Comparison of ENCODE assay signal across 29 cellular contexts in genomic region chr7:124575181-124575580, GRCh38.
"Had no signal": no experiment of that assay in that cellular context is flagged by ENCODE, and none has a peak within 500 bp of the region (broad histone marks: within the 10 kb centered on the region; RNA-seq: fewer than 3 reads in every experiment).

No MANE protein-coding gene starts in this region.

- ATAC-seq: left cardiac atrium; left ventricle myocardium superior; mucosa of descending colon; natural killer cell treated with Interleukin-12 subunit alpha and Interleukin-12 subunit beta and Interleukin-15 and Interleukin-18, amount 100 ng/mL, for 72 hours; right cardiac atrium; stimulated activated naive B cell treated with anti-CD40 and anti-IgM and Interleukin-4, amounts not matched to agents 10 μg/mL and 1 μg/mL and 100 μg/mL, for 72 hours had no signal

- H3K27ac ChIP-seq: ascending aorta, breast epithelium, epithelial cell of prostate, esophagus squamous epithelium, stomach, thyroid gland, upper lobe of left lung, vagina had no signal

- DNase-seq: activated CD4-positive, alpha-beta memory T cell treated with anti-CD3 and anti-CD28 coated beads for 36 hours; activated CD4-positive, alpha-beta T cell treated with anti-CD3 and anti-CD28 coated beads, Interleukin-2, amount 10 ng/mL, durations not matched to agents 24 days and 14 days; activated CD4-positive, CD25-positive, alpha-beta regulatory T cell treated with anti-CD3 and anti-CD28 coated beads, Interleukin-2, amount 50 U/mL, for 72 hours; activated CD8-positive, alpha-beta memory T cell treated with anti-CD3 and anti-CD28 coated beads, Interleukin-2, amount 50 U/mL, for 4 hours; activated effector memory CD4-positive, alpha-beta T cell treated with anti-CD3 and anti-CD28 coated beads, Interleukin-2, amount 50 U/mL, for 16 hours; activated naive CD4-positive, alpha-beta T cell treated with anti-CD3 and anti-CD28 coated beads, Interleukin-2, amount 10 ng/mL, durations not matched to agents 7 days and 5 days; activated naive CD8-positive, alpha-beta T cell treated with anti-CD3 and anti-CD28 coated beads, Interleukin-2, amount 10 ng/mL, durations not matched to agents 7 days and 5 days; activated T-cell treated with anti-CD3 and anti-CD28 coated beads, Interleukin-2, amount 50 U/mL, for 1 hour; central memory CD4-positive, alpha-beta T cell; effector CD8-positive, alpha-beta T cell; esophagus squamous epithelium; islet precursor cell; left cardiac atrium; left ventricle myocardium superior; mucosa of descending colon; posterior cingulate gyrus; right cardiac atrium; stimulated activated CD4-positive, alpha-beta T cell treated with anti-CD3 and anti-CD28 coated beads, Interleukin-15, amount 100 ng/mL, for 24 hours; stimulated activated CD4-positive, alpha-beta T cell treated with anti-CD3 and anti-CD28 coated beads, Interleukin-2, amount 100 ng/mL, for 24 hours; stimulated activated naive B cell treated with anti-CD40 and anti-IgM and Interleukin-4, amounts not matched to agents 10 μg/mL and 1 μg/mL and 100 μg/mL, for 72 hours; stomach; T-helper 9 cell; thyroid gland; upper lobe of left lung had no signal

- H3K36me3 ChIP-seq: ascending aorta, breast epithelium, esophagus squamous epithelium, stomach, thyroid gland, upper lobe of left lung, vagina had no signal

- H3K4me1 ChIP-seq: ascending aorta, breast epithelium, esophagus squamous epithelium, stomach, thyroid gland, upper lobe of left lung, vagina had no signal

- H3K9me3 ChIP-seq: ascending aorta, breast epithelium, esophagus squamous epithelium, mucosa of descending colon, stomach, thyroid gland, upper lobe of left lung, vagina had no signal

- H3K27me3 ChIP-seq: ascending aorta, breast epithelium, esophagus squamous epithelium, stomach, thyroid gland, upper lobe of left lung, vagina had no signal

- H3K4me3 ChIP-seq: ascending aorta, breast epithelium, esophagus squamous epithelium, mucosa of descending colon, stomach, thyroid gland, upper lobe of left lung, vagina had no signal
